Comparison of ENCODE assay signal across 8 cellular contexts in the genomic region with DNA sequence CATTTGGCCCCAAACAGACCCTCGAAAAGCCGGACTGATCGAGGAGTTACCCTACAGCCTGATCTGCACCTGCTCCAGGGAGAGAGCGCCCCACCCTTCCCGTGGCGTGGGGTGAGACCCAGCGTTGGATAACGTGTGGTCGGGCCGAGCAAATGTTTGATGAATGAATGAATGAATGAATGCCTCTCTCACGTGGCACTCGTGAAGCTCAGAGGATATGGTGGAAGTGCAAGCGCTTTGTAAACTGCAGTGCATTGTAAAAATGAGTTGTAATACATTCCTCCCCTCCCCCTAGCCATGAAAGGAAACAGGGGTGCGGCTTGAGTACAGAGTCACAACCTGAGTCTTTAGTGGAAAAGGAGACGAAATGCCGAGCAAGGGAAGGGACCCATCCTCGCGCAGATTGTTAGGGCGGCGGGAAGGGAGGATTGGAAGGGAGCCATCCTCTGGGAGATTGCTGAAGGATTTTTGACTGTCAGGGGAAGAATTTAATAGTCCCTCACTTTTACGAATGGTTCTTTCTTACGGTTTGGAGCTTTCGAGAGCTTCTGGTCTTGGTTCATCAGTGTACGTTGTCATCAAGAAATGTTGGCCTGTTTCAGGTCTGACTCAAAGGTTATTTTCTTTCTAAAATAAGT. TPM values are rescaled to one million over a fixed set of nuclear protein-coding genes. Genes with fewer than 3 reads are reported as not detected.
DNase-seq lines count a peak whose midpoint lies in the region; ATAC-seq and TF ChIP-seq lines count a peak whose summit lies in the region.

No MANE protein-coding gene starts in this region.

- H3K27ac ChIP-seq in right atrium auricular region, result peak overlapping the region; percentile 90 to 93

- peaks cover 23% of the 10 kb centered on the region for H3K4me1 ChIP-seq in adipocyte (ENCODE audit: control insufficient read depth, insufficient read depth, low read length)
- H3K4me1 ChIP-seq in right atrium auricular region, result peaks cover 0 to 46% of the 10 kb centered on the region in 2 donors

- POLR2A ChIA-PET in AG04449 (lab: Yijun Ruan, JAX), result interaction anchor here (0.6 to 1.3 kb wide), 3 partner anchors 11 to 874 kb away, joined by 4 to 6 read pairs (median 4); no protein-coding TSS in a partner anchor

- H3K36me3 ChIP-seq in adipocyte (ENCODE audit: control insufficient read depth, insufficient read depth, low read length, severe bottlenecking) (no peaks in the 10 kb centered on the region), right atrium auricular region (no peaks in the 10 kb centered on the region)

- peak; percentile 39 for ATAC-seq in GM18498 (IDR thresholded peaks at IDR 0.05; ENCODE audit: unreplicated experiment)
- peak; percentile 34 for ATAC-seq in HG02885 (IDR thresholded peaks at IDR 0.05; ENCODE audit: poor library complexity, unreplicated experiment)
- peak; percentile 27 for ATAC-seq in sciatic nerve

- peak overlapping the region; percentile 95 for H3K9ac ChIP-seq in adipocyte (ENCODE audit: low read length)

- DNase-seq in AG04449 (ENCODE audit: low read depth, low spot score) (no peak), NCI-H526 treated with DMSO at 0.1 percent for 48 hours (lab: John Stamatoyannopoulos, UW) (peak; percentile 47), adipocyte (ENCODE audit: low read depth) (peak; percentile 65), right atrium auricular region (ENCODE audit: low spot score) (no peak), sciatic nerve (ENCODE audit: low spot score) (no peak), DMS79 (lab: John Stamatoyannopoulos, UW) (no peak)

- H3K9me3 ChIP-seq in adipocyte (ENCODE audit: control insufficient read depth, low read length) (no peaks in the 10 kb centered on the region), right atrium auricular region (no peaks in the 10 kb centered on the region)

- CTCF ChIA-PET in AG04449 (lab: Yijun Ruan, JAX), result interaction anchor here (1.2 to 1.9 kb wide), 3 partner anchors 15 to 81 kb away, joined by 4 to 5 read pairs (median 4); no protein-coding TSS in a partner anchor

- intact Hi-C loops in sciatic nerve (cut with DNase I), result no loop called here

- peak overlapping the region; percentile 90 for H3K4me3 ChIP-seq in AG04449 (ENCODE audit: low read depth, low read length)
- H3K4me3 ChIP-seq in adipocyte (ENCODE audit: low read length), result peak overlapping the region; percentile 94
- peak overlapping the region; percentile 97 to 99 for H3K4me3 ChIP-seq in right atrium auricular region

- H3K27me3 ChIP-seq in adipocyte (replicated peaks; ENCODE audit: control insufficient read depth, insufficient read depth, low read length) (no peaks in the 10 kb centered on the region), right atrium auricular region (no peaks in the 10 kb centered on the region)

- TF ChIP-seq CTCF in AG04449 (IDR thresholded peaks at IDR 0.05; ENCODE audit: insufficient read depth, low read length, missing control alignments), result no peak
- no peak for TF ChIP-seq CTCF in right atrium auricular region (IDR thresholded peaks at IDR 0.05)

RNA-seq across cellular contexts. Expression of gene FBXW7, which starts 0.8 kb away (rescaled TPM):
- 10 to 100 TPM; 39.9 to 49.4 TPM for total RNA-seq in right atrium auricular region
- total RNA-seq in sciatic nerve, result 85.0 TPM

Comparison
In these comparisons a context has a peak if more than half of its experiments do, and no peak if none do; other contexts are left out.
1. DNase-seq: peak in NCI-H526 treated with DMSO at 0.1 percent for 48 hours (single experiment) and adipocyte (single experiment); none in AG04449 (single experiment), right atrium auricular region (single experiment), sciatic nerve (single experiment) and DMS79 (single experiment).
2. Peak in every context shown above with its lines, with median percentiles within 50 percentile points of each other: H3K4me3 ChIP-seq and ATAC-seq.